21 cellular contexts compared by ENCODE assay signal in genomic region chr14:102532204-102532658, GRCh38. TPM values are rescaled to one million over a fixed set of nuclear protein-coding genes. Genes with fewer than 3 reads are reported as not detected.
DNase-seq lines count a peak whose midpoint lies in the region; ATAC-seq and TF ChIP-seq lines count a peak whose summit lies in the region.
"Had no signal": no experiment of that assay in that cellular context is flagged by ENCODE, and none has a peak within 500 bp of the region (broad histone marks: within the 10 kb centered on the region; RNA-seq: fewer than 3 reads in every experiment).

No MANE protein-coding gene starts in this region.

- no peak for TF ChIP-seq POLR2A in esophagus squamous epithelium (IDR thresholded peaks at IDR 0.05)

- ATAC-seq in RWPE2 (ENCODE audit: low read depth) (peak; percentile 68), HG03460 (IDR thresholded peaks at IDR 0.05; ENCODE audit: unreplicated experiment) (no peak), GM21737 (IDR thresholded peaks at IDR 0.05; ENCODE audit: unreplicated experiment) (no peak)
- ATAC-seq: activated naive CD4-positive, alpha-beta T cell treated with anti-CD3 and anti-CD28 coated beads, Interleukin-2, amount 50 U/mL, for 72 hours; activated T-helper 17 cell treated with anti-CD3 and anti-CD28 coated beads, Interleukin-2, amount 50 U/mL, for 72 hours; left colon; stimulated activated naive CD8-positive, alpha-beta T cell treated with anti-CD3 and anti-CD28 coated beads, Interleukin-15, Interleukin-2, amounts not matched to agents 100 U/mL and 50 U/mL, for 24 hours had no signal

- H3K9me3 ChIP-seq in RWPE2 (ENCODE audit: severe bottlenecking) (no peaks in the 10 kb centered on the region), esophagus squamous epithelium (no peaks in the 10 kb centered on the region), MG63 (no peaks in the 10 kb centered on the region)
- H3K9me3 ChIP-seq: BE2C, SJSA1 had no signal

- H3K27me3 ChIP-seq in RWPE2 (ENCODE audit: insufficient read depth, poor library complexity, severe bottlenecking) = no peaks in the 10 kb centered on the region
- H3K27me3 ChIP-seq in esophagus squamous epithelium = no peaks in the 10 kb centered on the region
- no peaks in the 10 kb centered on the region for H3K27me3 ChIP-seq in MG63
- H3K27me3 ChIP-seq: BE2C, SJSA1 had no signal

- peak overlapping the region; percentile 10 for H3K27ac ChIP-seq in RWPE2 (ENCODE audit: poor library complexity, severe bottlenecking)
- peak overlapping the region; percentile 79 to 97 (median 92) for H3K27ac ChIP-seq in esophagus squamous epithelium
- H3K27ac ChIP-seq: SJSA1 had no signal

- intact Hi-C loops in esophagus squamous epithelium (cut with DNase I) = no loop called here

- H3K36me3 ChIP-seq in RWPE2 (ENCODE audit: low read depth) (no peaks in the 10 kb centered on the region), esophagus squamous epithelium (no peaks in the 10 kb centered on the region), MG63 (no peaks in the 10 kb centered on the region)
- H3K36me3 ChIP-seq: BE2C, SJSA1 had no signal

- peaks cover 23% of the 10 kb centered on the region for H3K4me1 ChIP-seq in RWPE2 (ENCODE audit: insufficient read depth, poor library complexity, severe bottlenecking)
- peaks cover 3 to 38% (median 7%) of the 10 kb centered on the region in 3 donors for H3K4me1 ChIP-seq in esophagus squamous epithelium
- H3K4me1 ChIP-seq: BE2C had no signal

- no peak overlapping the region for H3K4me3 ChIP-seq in RWPE2 (ENCODE audit: severe bottlenecking)
- H3K4me3 ChIP-seq in esophagus squamous epithelium = no peak overlapping the region
- no peak overlapping the region for H3K4me3 ChIP-seq in MG63
- H3K4me3 ChIP-seq: SJSA1, smooth muscle cell had no signal

- peak; percentile 9 for TF ChIP-seq CTCF in RWPE2 (IDR thresholded peaks at IDR 0.05; ENCODE audit: poor library complexity, severe bottlenecking)
- TF ChIP-seq CTCF in esophagus squamous epithelium (IDR thresholded peaks at IDR 0.05) = no peak

- 55 to 77% methylated on average over 2 to 3 of the region's 3 CpGs for WGBS in esophagus squamous epithelium, 2 donors

- peak; percentile 15 for DNase-seq in NCI-H82 (lab: John Stamatoyannopoulos, UW)
- DNase-seq in NCI-H82 treated with DMSO at 0.1 percent for 48 hours (lab: John Stamatoyannopoulos, UW; ENCODE audit: unreplicated experiment) = no peak
- no peak for DNase-seq in RWPE2 (ENCODE audit: low spot score)
- DNase-seq in esophagus squamous epithelium (lab: John Stamatoyannopoulos, UW) = no peak
- no peak for DNase-seq in MG63
- no peak for DNase-seq in GM03348 (ENCODE audit: low spot score)
- DNase-seq: activated CD4-positive, alpha-beta T cell treated with anti-CD3 and anti-CD28 coated beads, Interleukin-2, amount 10 ng/mL, durations not matched to agents 24 days and 14 days; BE2C; effector CD8-positive, alpha-beta T cell; glutamatergic neuron; left colon; mesendoderm; NCI-H187; NCI-H774; stimulated activated naive CD8-positive, alpha-beta T cell treated with anti-CD3 and anti-CD28 coated beads, Interleukin-15, Interleukin-2, amounts not matched to agents 100 U/mL and 50 U/mL, for 24 hours had no signal

RNA-seq across cellular contexts. Expression of gene ANKRD9, which starts 22.7 kb away (rescaled TPM):
- 10 to 100 TPM; 20.0 to 39.0 (median 30.2) TPM for total RNA-seq in esophagus squamous epithelium
- total RNA-seq in MG63 (2014; rRNA removed; shearing (Covaris generic); ENCODE audit: low replicate concordance) = 10.5 and 13.0 TPM in 2 replicates
